ENCODE assay signal across 8 cellular contexts in genomic region chr12:47818701-47819543, GRCh38. TPM values are rescaled to one million over a fixed set of nuclear protein-coding genes. Genes with fewer than 3 reads are reported as not detected.
DNase-seq lines count a peak whose midpoint lies in the region; ATAC-seq and TF ChIP-seq lines count a peak whose summit lies in the region.

No MANE protein-coding gene starts in this region.

- H3K4me3 ChIP-seq in WI38 (ENCODE audit: low read depth, low read length) (peak overlapping the region; percentile 87), mesendoderm (ENCODE audit: low read length) (peak overlapping the region; percentile 74), suprapubic skin (peak overlapping the region; percentile 78)

- H3K36me3 ChIP-seq in mesendoderm (ENCODE audit: control insufficient read depth, insufficient read depth, low read length), result no peaks in the 10 kb centered on the region
- H3K36me3 ChIP-seq in suprapubic skin, result no peaks in the 10 kb centered on the region

- peak overlapping the region; percentile 90 for H4K8ac ChIP-seq in mesendoderm (ENCODE audit: low read depth, low read length)

- H3K79me2 ChIP-seq in mesendoderm (ENCODE audit: control insufficient read depth, insufficient read depth, low read length), result peaks cover 56% of the 10 kb centered on the region

- peak in 1 of 2 donors; percentile 21 for TF ChIP-seq POLR2A in suprapubic skin (IDR thresholded peaks at IDR 0.05)

- peak overlapping the region; percentile 94 for H2BK120ac ChIP-seq in mesendoderm (ENCODE audit: low read depth, low read length)

- no CpG with 5 or more reads among the region's 49 CpGs for WGBS in mesendoderm (ENCODE audit: extremely low coverage, insufficient coverage, low lambda C conversion rate)
- 12% methylated on average over 17 of the region's 49 CpGs for WGBS in suprapubic skin

- H3K27ac ChIP-seq in mesendoderm (ENCODE audit: low read depth, low read length), result peak overlapping the region; percentile 92
- peak overlapping the region; percentile 97 for H3K27ac ChIP-seq in suprapubic skin

- H3K79me1 ChIP-seq in mesendoderm (ENCODE audit: low read length), result peaks cover 22% of the 10 kb centered on the region

- H3K4me1 ChIP-seq in mesendoderm (ENCODE audit: control insufficient read depth, low read depth, low read length) (peaks cover 45% of the 10 kb centered on the region), suprapubic skin (peaks cover 86% of the 10 kb centered on the region)

- TF ChIP-seq EP300 in suprapubic skin (IDR thresholded peaks at IDR 0.05), result no peak

- no peaks in the 10 kb centered on the region for H3K9me3 ChIP-seq in suprapubic skin

- H4K5ac ChIP-seq in mesendoderm (ENCODE audit: low read length), result no peak overlapping the region

- H3K56ac ChIP-seq in mesendoderm (ENCODE audit: low read length), result peak overlapping the region; percentile 94

- peak overlapping the region; percentile 91 for H3K9ac ChIP-seq in mesendoderm (ENCODE audit: low read length)

- peak overlapping the region; percentile 70 for H2BK5ac ChIP-seq in mesendoderm (ENCODE audit: low read length)

- peak overlapping the region; percentile 98 for H3K4ac ChIP-seq in mesendoderm (ENCODE audit: low read depth, low read length)

- DNase-seq in A172 (ENCODE audit: low spot score) (peak; percentile 29), HT-29 (ENCODE audit: low spot score) (peak; percentile 52), ecto neural progenitor cell (ENCODE audit: low spot score) (peak; percentile 91), mesendoderm (peak; percentile 67), suprapubic skin (ENCODE audit: low spot score in 2 of 2) (peak in 1 of 2 donors; percentile 88)

- H3K27me3 ChIP-seq in mesendoderm (ENCODE audit: insufficient read depth, low read length, poor library complexity) (no peaks in the 10 kb centered on the region), suprapubic skin (no peaks in the 10 kb centered on the region)

- TF ChIP-seq CTCF in WI38 (IDR thresholded peaks at IDR 0.05; ENCODE audit: low read depth, low read length) (0 out of 2 replicates have a peak, but pooled peaks have one; percentile 5), suprapubic skin (IDR thresholded peaks at IDR 0.05) (peak in 1 of 2 donors; percentile 10)

- peak; percentile 51 for ATAC-seq in GM18511 (IDR thresholded peaks at IDR 0.05; ENCODE audit: unreplicated experiment)
- no peak for ATAC-seq in GM21526 (IDR thresholded peaks at IDR 0.05; ENCODE audit: low FRiP score, unreplicated experiment)

- peak overlapping the region; percentile 27 for H2BK15ac ChIP-seq in mesendoderm (replicated peaks; ENCODE audit: low read depth)

- peak overlapping the region; percentile 86 for H3K23ac ChIP-seq in mesendoderm (ENCODE audit: low read length)

- peak overlapping the region; percentile 100 for H3K18ac ChIP-seq in mesendoderm (ENCODE audit: low read length)

- peak overlapping the region; percentile 95 for H3K4me2 ChIP-seq in mesendoderm (ENCODE audit: low read length)

- H2AK5ac ChIP-seq in mesendoderm (ENCODE audit: low read length), result peak overlapping the region; percentile 48

RNA-seq across cellular contexts. Expression of gene HDAC7, which starts 0.8 kb away (rescaled TPM):
- total RNA-seq in A172 (2014; rRNA removed; shearing (Covaris generic)), result 24.4 and 29.4 TPM in 2 replicates
- total RNA-seq in HT-29 (2014; rRNA removed; shearing (Covaris generic)), result 51.7 and 55.6 TPM in 2 replicates
- 50.1 TPM for polyA plus RNA-seq in mesendoderm (2013, experiment 1 of 2)
- 51.3 TPM for polyA plus RNA-seq in mesendoderm (2013, experiment 2 of 2)
- total RNA-seq in suprapubic skin, result 100 to 1,000 TPM in 1 of 4 donors, 10 to 100 TPM in 3; 47.9 to 152 (median 76.2) TPM

RNA-seq across cellular contexts. Expression of gene SLC48A1, which starts 45.9 kb away (rescaled TPM):
- total RNA-seq in A172 (2014; rRNA removed; shearing (Covaris generic)), result 4.3 and 10.0 TPM in 2 replicates
- total RNA-seq in HT-29 (2014; rRNA removed; shearing (Covaris generic)), result 31.1 and 35.7 TPM in 2 replicates
- 9.6 TPM for polyA plus RNA-seq in mesendoderm (2013, experiment 1 of 2)
- 9.2 TPM for polyA plus RNA-seq in mesendoderm (2013, experiment 2 of 2)
- 10 to 100 TPM; 38.2 to 53.6 (median 44.7) TPM for total RNA-seq in suprapubic skin
